In genomic region chr16:71572497-71573116, GRCh38 we compare ENCODE assay signal across 1 cellular context.
A peak's percentile ranks its signal among the peaks of the same experiment; 100 is the strongest.
TF ChIP-seq lines count a peak whose summit lies in the region.

No MANE protein-coding gene starts in this region.

TF ChIP-seq in HepG2, 621 proteins besides CTCF, POLR2A, EP300 and RAD21 (continued from another document and continues in another):
- TF ChIP-seq ARID5B (CRISPR knock-in tag; IDR thresholded peaks at IDR 0.05) = peak; percentile 93
- TF ChIP-seq GABPA (IDR thresholded peaks at IDR 0.05; ENCODE audit: low read depth, low read length) = no peak
- TF ChIP-seq GABPA (CRISPR knock-in tag; IDR thresholded peaks at IDR 0.05; ENCODE audit: low read depth) = peak; percentile 29; the same call in 1 of the 2 replicates
- no peak for TF ChIP-seq AGO2 (optimal IDR thresholded peaks at IDR 0.05; ENCODE audit: low read depth, low read length)
- peak; percentile 31; the same call in 1 of the 2 replicates for TF ChIP-seq KMT2A (CRISPR knock-in tag; IDR thresholded peaks at IDR 0.05)
- no peak for TF ChIP-seq TBP (CRISPR knock-in tag; IDR thresholded peaks at IDR 0.05)
- TF ChIP-seq NFE2L2 (IDR thresholded peaks at IDR 0.05; ENCODE audit: low read length) = peak; percentile 98
- no peak for TF ChIP-seq ZNF709 (CRISPR knock-in tag; IDR thresholded peaks at IDR 0.05)
- no peak for TF ChIP-seq SP4 (CRISPR knock-in tag; IDR thresholded peaks at IDR 0.05)
- TF ChIP-seq ZIK1 (CRISPR knock-in tag; IDR thresholded peaks at IDR 0.05; ENCODE audit: borderline replicate concordance, low read depth) = no peak
- peak; percentile 80; the same call in 1 of the 2 replicates for TF ChIP-seq WIZ (CRISPR knock-in tag; IDR thresholded peaks at IDR 0.05)
- no peak for TF ChIP-seq JDP2 (CRISPR knock-in tag; IDR thresholded peaks at IDR 0.05; ENCODE audit: borderline replicate concordance)
- peak; percentile 64; the same call in 1 of the 2 replicates for TF ChIP-seq ETV5 (CRISPR knock-in tag; IDR thresholded peaks at IDR 0.05; ENCODE audit: borderline replicate concordance)
- TF ChIP-seq ZNF562 (CRISPR knock-in tag; IDR thresholded peaks at IDR 0.05; ENCODE audit: borderline replicate concordance) = no peak
- TF ChIP-seq HOXD1 (CRISPR knock-in tag; IDR thresholded peaks at IDR 0.05) = no peak
- peak; percentile 64 for TF ChIP-seq POLR2G (IDR thresholded peaks at IDR 0.05; ENCODE audit: low read depth, low read length)
- no peak for TF ChIP-seq RBAK (CRISPR knock-in tag; IDR thresholded peaks at IDR 0.05)
- TF ChIP-seq NFATC3 (CRISPR knock-in tag; IDR thresholded peaks at IDR 0.05) = no peak
- TF ChIP-seq ELK4 (CRISPR knock-in tag; IDR thresholded peaks at IDR 0.05; ENCODE audit: borderline replicate concordance) = no peak
- no peak for TF ChIP-seq SRSF9 (IDR thresholded peaks at IDR 0.05; ENCODE audit: borderline replicate concordance, insufficient read depth, low read depth, low read length, poor library complexity, severe bottlenecking)
- TF ChIP-seq ZNF44 (CRISPR knock-in tag; IDR thresholded peaks at IDR 0.05) = no peak
- TF ChIP-seq TP53 (CRISPR knock-in tag; conservative IDR thresholded peaks at IDR 0.05) = peak; percentile 68; the same call in 1 of the 2 replicates
- no peak for TF ChIP-seq GLMP (CRISPR knock-in tag; IDR thresholded peaks at IDR 0.05; ENCODE audit: borderline replicate concordance)
- peak; percentile 74; the same call in 1 of the 2 replicates for TF ChIP-seq JUN (CRISPR knock-in tag; IDR thresholded peaks at IDR 0.05)
- TF ChIP-seq HNF1B (CRISPR knock-in tag; IDR thresholded peaks at IDR 0.05) = peak; percentile 84
- no peak for TF ChIP-seq ZXDC (CRISPR knock-in tag; IDR thresholded peaks at IDR 0.05)
- no peak for TF ChIP-seq E2F1 (CRISPR knock-in tag; IDR thresholded peaks at IDR 0.05)
- no peak for TF ChIP-seq ZHX2 (IDR thresholded peaks at IDR 0.05; ENCODE audit: low read depth)
- TF ChIP-seq ZHX2 (CRISPR knock-in tag; IDR thresholded peaks at IDR 0.05; ENCODE audit: borderline replicate concordance) = 0 out of 2 replicates have a peak, but pooled peaks have one; percentile 67
- peak; percentile 98 for TF ChIP-seq EHMT2 (IDR thresholded peaks at IDR 0.05; ENCODE audit: borderline replicate concordance, low read depth, low read length)
- TF ChIP-seq TBX2 (CRISPR knock-in tag; IDR thresholded peaks at IDR 0.05; ENCODE audit: borderline replicate concordance) = peak; percentile 76
- TF ChIP-seq PITX1 (CRISPR knock-in tag; IDR thresholded peaks at IDR 0.05) = 0 out of 2 replicates have a peak, but pooled peaks have one; percentile 54
- no peak; the same call in 1 of the 2 replicates for TF ChIP-seq SPEN (CRISPR knock-in tag; IDR thresholded peaks at IDR 0.05; ENCODE audit: low read depth)
- TF ChIP-seq CREBL2 (CRISPR knock-in tag; IDR thresholded peaks at IDR 0.05; ENCODE audit: borderline replicate concordance) = no peak
- no peak for TF ChIP-seq MAZ (IDR thresholded peaks at IDR 0.05; ENCODE audit: borderline replicate concordance, low read depth, low read length)
- TF ChIP-seq MAZ (CRISPR knock-in tag; IDR thresholded peaks at IDR 0.05; ENCODE audit: low read depth) = peak; percentile 32; the same call in 1 of the 2 replicates
- TF ChIP-seq MLLT10 (CRISPR knock-in tag; IDR thresholded peaks at IDR 0.05) = no peak
- TF ChIP-seq ONECUT2 (CRISPR knock-in tag; IDR thresholded peaks at IDR 0.05) = peak; percentile 63; the same call in 1 of the 2 replicates
- peak; percentile 83; the same call in 1 of the 2 replicates for TF ChIP-seq KDM6A (CRISPR knock-in tag; IDR thresholded peaks at IDR 0.05; ENCODE audit: low read depth)
- no peak for TF ChIP-seq CAMTA2 (CRISPR knock-in tag; IDR thresholded peaks at IDR 0.05; ENCODE audit: borderline replicate concordance)
